ENCODE assay signal across 10 cellular contexts in genomic region chr1:154434346-154435075, GRCh38. TPM values are rescaled to one million over a fixed set of nuclear protein-coding genes. Genes with fewer than 3 reads are reported as not detected.
DNase-seq lines count a peak whose midpoint lies in the region; ATAC-seq and TF ChIP-seq lines count a peak whose summit lies in the region.
"Had no signal": no experiment of that assay in that cellular context is flagged by ENCODE, and none has a peak within 500 bp of the region (broad histone marks: within the 10 kb centered on the region; RNA-seq: fewer than 3 reads in every experiment).

No MANE protein-coding gene starts in this region.

- TF ChIP-seq CTCF in sigmoid colon (IDR thresholded peaks at IDR 0.05) = no peak

- H3K27ac ChIP-seq in caudate nucleus (ENCODE audit: low read depth, low read length) (peak overlapping the region; percentile 52), sigmoid colon (peak overlapping the region; percentile 91 to 99 (median 96))

- peak overlapping the region; percentile 18 to 50 (median 40) for H3K4me3 ChIP-seq in sigmoid colon

- ATAC-seq in HG03039 (IDR thresholded peaks at IDR 0.05; ENCODE audit: unreplicated experiment) (no peak), GM21447 (IDR thresholded peaks at IDR 0.05; ENCODE audit: unreplicated experiment) (no peak)
- ATAC-seq: stimulated activated naive CD8-positive, alpha-beta T cell treated with anti-CD3 and anti-CD28 coated beads, Interleukin-15, Interleukin-2, amounts not matched to agents 100 U/mL and 50 U/mL, for 24 hours had no signal

- H3K27me3 ChIP-seq in sigmoid colon = no peaks in the 10 kb centered on the region

- TF ChIP-seq POLR2A in sigmoid colon (IDR thresholded peaks at IDR 0.05) = no peak

- DNase-seq in GM04503 (ENCODE audit: low read depth) = peak; percentile 58
- peak in 25 of 61 donors; percentile 8 to 74 (median 29) for DNase-seq in caudate nucleus (lab: John Stamatoyannopoulos, UW)
- DNase-seq in hypothalamus (lab: John Stamatoyannopoulos, UW) = peak in 35 of 51 donors; percentile 8 to 80 (median 51)
- peak; percentile 98 for DNase-seq in sigmoid colon
- DNase-seq in KBM-7 = no peak
- DNase-seq in cortex of kidney (lab: John Stamatoyannopoulos, UW) = no peak
- DNase-seq: NCI-H510A; stimulated activated naive CD8-positive, alpha-beta T cell treated with anti-CD3 and anti-CD28 coated beads, Interleukin-15, Interleukin-2, amounts not matched to agents 100 U/mL and 50 U/mL, for 24 hours had no signal

- intact Hi-C loops in sigmoid colon (cut with DNase I) = loop anchor here (1.0 to 5.0 kb wide), 2 partner anchors 26 to 107 kb away; partner anchors contain the start of gene ATP8B2

- peak in 3 of 4 donors; percentile 13 to 48 (median 46) for TF ChIP-seq EP300 in sigmoid colon (IDR thresholded peaks at IDR 0.05)

- peaks cover 0 to 24% (median 7%) of the 10 kb centered on the region in 4 donors for H3K36me3 ChIP-seq in sigmoid colon

- WGBS in sigmoid colon, 2 donors = 21 to 62% methylated on average over 18 of the region's 18 CpGs

- in situ Hi-C loops in KBM-7 (cut with MboI; ENCODE audit: low pct_unique_long_range_greater_than_20kb, low sequenced_read_pairs) = no loop called here

- peaks cover 0 to 99% (median 90%) of the 10 kb centered on the region in 4 donors for H3K4me1 ChIP-seq in sigmoid colon

- no peaks in the 10 kb centered on the region for H3K9me3 ChIP-seq in sigmoid colon

RNA-seq across cellular contexts. Expression of gene IL6R, which starts 29.4 kb away (rescaled TPM):
- 10 to 100 TPM; 22.9 to 40.2 (median 36.6) TPM for total RNA-seq in sigmoid colon
- polyA plus RNA-seq in sigmoid colon = 10 to 100 TPM in 1 of 3 donors, 1 to 10 TPM in 2; 3.0 to 18.4 (median 7.6) TPM

Comparison
In these comparisons a context has a peak if more than half of its experiments do, and no peak if none do; other contexts are left out.
1. DNase-seq: peak in GM04503 (single experiment), hypothalamus (35 of 51) and sigmoid colon (single experiment); none in KBM-7 (single experiment) and cortex of kidney (single experiment).